ENCODE assay signal across 24 cellular contexts in genomic region chr13:73610799-73611592, GRCh38.
A peak's percentile ranks its signal among the peaks of the same experiment; 100 is the strongest.
DNase-seq lines count a peak whose midpoint lies in the region; ATAC-seq, FAIRE-seq and TF ChIP-seq lines count a peak whose summit lies in the region.
"Had no signal": no experiment of that assay in that cellular context is flagged by ENCODE, and none has a peak within 500 bp of the region (broad histone marks: within the 10 kb centered on the region; RNA-seq: fewer than 3 reads in every experiment).

No MANE protein-coding gene starts in this region.

- H3K4me3 Mint-ChIP-seq in activated CD4-positive, alpha-beta T cell treated with anti-CD3 and anti-CD28 coated beads for 36 hours: no peak overlapping the region
- H3K4me3 Mint-ChIP-seq in activated CD4-positive, alpha-beta T cell treated with anti-CD3 and anti-CD28 coated beads, Interleukin-2, amount 10 ng/mL, durations not matched to agents 7 days and 5 days: no peak overlapping the region
- H3K4me3 Mint-ChIP-seq in activated CD8-positive, alpha-beta T cell treated with anti-CD3 and anti-CD28 coated beads for 36 hours: no peak overlapping the region
- no peak overlapping the region for H3K4me3 Mint-ChIP-seq in activated CD8-positive, alpha-beta T cell treated with anti-CD3 and anti-CD28 coated beads, Interleukin-2, amount 10 ng/mL, durations not matched to agents 7 days and 5 days
- H3K4me3 Mint-ChIP-seq: dendritic cell treated with granulocyte-macrophage colony-stimulating factor and Interleukin-4, amounts not matched to agents 40 ng/mL and 50 ng/mL, for 4 days had no signal

- H3K4me1 Mint-ChIP-seq in activated CD4-positive, alpha-beta T cell treated with anti-CD3 and anti-CD28 coated beads for 36 hours: no peaks in the 10 kb centered on the region
- peaks cover 8% of the 10 kb centered on the region for H3K4me1 Mint-ChIP-seq in activated CD4-positive, alpha-beta T cell treated with anti-CD3 and anti-CD28 coated beads, Interleukin-2, amount 10 ng/mL, durations not matched to agents 7 days and 5 days
- H3K4me1 Mint-ChIP-seq in activated CD8-positive, alpha-beta T cell treated with anti-CD3 and anti-CD28 coated beads for 36 hours (ENCODE audit: low read depth): no peaks in the 10 kb centered on the region
- peaks cover 10% of the 10 kb centered on the region for H3K4me1 Mint-ChIP-seq in activated CD8-positive, alpha-beta T cell treated with anti-CD3 and anti-CD28 coated beads, Interleukin-2, amount 10 ng/mL, durations not matched to agents 7 days and 5 days (ENCODE audit: low read depth)

- intact Hi-C loops in activated CD4-positive, alpha-beta T cell treated with anti-CD3 and anti-CD28 coated beads for 36 hours (cut with DNase I, micrococcal nuclease): no loop called here
- intact Hi-C loops in activated CD8-positive, alpha-beta T cell treated with anti-CD3 and anti-CD28 coated beads for 36 hours (cut with micrococcal nuclease): no loop called here

- CTCF ChIA-PET in activated CD4-positive, alpha-beta T cell treated with anti-CD3 and anti-CD28 coated beads for 36 hours (lab: Charles Lee): no interaction called here
- CTCF ChIA-PET in activated CD4-positive, alpha-beta T cell treated with anti-CD3 and anti-CD28 coated beads, Interleukin-2, amount 10 ng/mL, durations not matched to agents 7 days and 5 days (lab: Charles Lee): no interaction called here
- CTCF ChIA-PET in activated CD8-positive, alpha-beta T cell treated with anti-CD3 and anti-CD28 coated beads for 36 hours (lab: Charles Lee): interaction anchor here (1.2 to 2.4 kb wide), 2 partner anchors 15 to 40 kb away, joined by 3 to 5 read pairs; no protein-coding TSS in a partner anchor
- CTCF ChIA-PET in activated CD8-positive, alpha-beta T cell treated with anti-CD3 and anti-CD28 coated beads, Interleukin-2, amount 10 ng/mL, durations not matched to agents 7 days and 5 days (lab: Charles Lee): interaction anchor here (0.7 to 1.2 kb wide), 2 partner anchors 10 to 11 kb away, joined by 3 to 4 read pairs; no protein-coding TSS in a partner anchor

- H3K4me3 ChIP-seq in bronchial epithelial cell (ENCODE audit: low read depth, low read length): no peak overlapping the region
- H3K4me3 ChIP-seq: BLaER1 treated with 17β-estradiol and CSF1 and Interleukin-3, amounts not matched to agents 10 nM and 100 nM; Peyer's patch; thoracic aorta had no signal

- no peaks in the 10 kb centered on the region for H3K36me3 Mint-ChIP-seq in activated CD4-positive, alpha-beta T cell treated with anti-CD3 and anti-CD28 coated beads for 36 hours (ENCODE audit: low read depth)
- no peaks in the 10 kb centered on the region for H3K36me3 Mint-ChIP-seq in activated CD4-positive, alpha-beta T cell treated with anti-CD3 and anti-CD28 coated beads, Interleukin-2, amount 10 ng/mL, durations not matched to agents 7 days and 5 days (ENCODE audit: low read depth)
- H3K36me3 Mint-ChIP-seq in activated CD8-positive, alpha-beta T cell treated with anti-CD3 and anti-CD28 coated beads for 36 hours (ENCODE audit: low read depth): no peaks in the 10 kb centered on the region
- H3K36me3 Mint-ChIP-seq in activated CD8-positive, alpha-beta T cell treated with anti-CD3 and anti-CD28 coated beads, Interleukin-2, amount 10 ng/mL, durations not matched to agents 7 days and 5 days (ENCODE audit: low read depth): no peaks in the 10 kb centered on the region
- H3K36me3 Mint-ChIP-seq: activated naive CD4-positive, alpha-beta T cell treated with anti-CD3 and anti-CD28 coated beads, Interleukin-2, amount 50 U/mL, for 72 hours had no signal

- H3K27me3 ChIP-seq in bronchial epithelial cell (ENCODE audit: control insufficient read depth, insufficient read depth, low read length): no peaks in the 10 kb centered on the region
- H3K27me3 ChIP-seq: BLaER1 treated with 17β-estradiol and CSF1 and Interleukin-3, amounts not matched to agents 10 nM and 100 nM; Peyer's patch had no signal

- no peak for DNase-seq in activated CD4-positive, alpha-beta T cell treated with anti-CD3 and anti-CD28 coated beads for 36 hours
- no peak for DNase-seq in activated CD4-positive, alpha-beta T cell treated with anti-CD3 and anti-CD28 coated beads, Interleukin-2, amount 10 ng/mL, durations not matched to agents 7 days and 5 days
- DNase-seq in HPDE6-E6E7 (ENCODE audit: extremely low spot score): peak; percentile 44
- DNase-seq in bronchial epithelial cell (ENCODE audit: low read depth): peak; percentile 86
- peak; percentile 45 for DNase-seq in mucosa of gallbladder (ENCODE audit: low spot score)
- no peak for DNase-seq in activated CD8-positive, alpha-beta T cell treated with anti-CD3 and anti-CD28 coated beads for 36 hours
- DNase-seq in activated CD8-positive, alpha-beta T cell treated with anti-CD3 and anti-CD28 coated beads, Interleukin-2, amount 10 ng/mL, durations not matched to agents 7 days and 5 days: no peak
- DNase-seq: ACHN; activated CD4-positive, CD25-positive, alpha-beta regulatory T cell treated with anti-CD3 and anti-CD28 coated beads, Interleukin-2, amount 50 U/mL, for 72 hours; central memory CD4-positive, alpha-beta T cell; COR-L47; DND-41; H7; Kasumi-1; NCI-H2081 treated with DMSO at 0.1 percent for 48 hours; nucleus accumbens; Peyer's patch had no signal

- peak; percentile 64 for ATAC-seq in activated CD4-positive, alpha-beta T cell treated with anti-CD3 and anti-CD28 coated beads for 36 hours
- ATAC-seq in GM21529 (IDR thresholded peaks at IDR 0.05; ENCODE audit: unreplicated experiment): no peak
- no peak for ATAC-seq in activated CD8-positive, alpha-beta T cell treated with anti-CD3 and anti-CD28 coated beads for 36 hours
- no peak for ATAC-seq in activated CD8-positive, alpha-beta T cell treated with anti-CD3 and anti-CD28 coated beads, Interleukin-2, amount 10 ng/mL, durations not matched to agents 7 days and 5 days

- H3K9me3 Mint-ChIP-seq in activated CD4-positive, alpha-beta T cell treated with anti-CD3 and anti-CD28 coated beads for 36 hours (ENCODE audit: low read depth): peaks cover 3% of the 10 kb centered on the region
- H3K9me3 Mint-ChIP-seq in activated CD4-positive, alpha-beta T cell treated with anti-CD3 and anti-CD28 coated beads, Interleukin-2, amount 10 ng/mL, durations not matched to agents 7 days and 5 days: peaks cover 5% of the 10 kb centered on the region
- H3K9me3 Mint-ChIP-seq in activated CD8-positive, alpha-beta T cell treated with anti-CD3 and anti-CD28 coated beads for 36 hours: peaks cover 1% of the 10 kb centered on the region
- H3K9me3 Mint-ChIP-seq in activated CD8-positive, alpha-beta T cell treated with anti-CD3 and anti-CD28 coated beads, Interleukin-2, amount 10 ng/mL, durations not matched to agents 7 days and 5 days (ENCODE audit: insufficient read depth): no peaks in the 10 kb centered on the region
- H3K9me3 Mint-ChIP-seq: dendritic cell treated with granulocyte-macrophage colony-stimulating factor and Interleukin-4, amounts not matched to agents 40 ng/mL and 50 ng/mL, for 4 days had no signal

- no peaks in the 10 kb centered on the region for H3K36me3 ChIP-seq in bronchial epithelial cell (ENCODE audit: control insufficient read depth, insufficient read depth, low read length)
- H3K36me3 ChIP-seq: BLaER1 treated with 17β-estradiol and CSF1 and Interleukin-3, amounts not matched to agents 10 nM and 100 nM; Peyer's patch; thoracic aorta had no signal

- no peak overlapping the region for H3K27ac Mint-ChIP-seq in activated CD4-positive, alpha-beta T cell treated with anti-CD3 and anti-CD28 coated beads for 36 hours
- no peak overlapping the region for H3K27ac Mint-ChIP-seq in activated CD4-positive, alpha-beta T cell treated with anti-CD3 and anti-CD28 coated beads, Interleukin-2, amount 10 ng/mL, durations not matched to agents 7 days and 5 days
- no peak overlapping the region for H3K27ac Mint-ChIP-seq in activated CD8-positive, alpha-beta T cell treated with anti-CD3 and anti-CD28 coated beads for 36 hours
- H3K27ac Mint-ChIP-seq in activated CD8-positive, alpha-beta T cell treated with anti-CD3 and anti-CD28 coated beads, Interleukin-2, amount 10 ng/mL, durations not matched to agents 7 days and 5 days: no peak overlapping the region
- H3K27ac Mint-ChIP-seq: activated naive CD4-positive, alpha-beta T cell treated with anti-CD3 and anti-CD28 coated beads, Interleukin-2, amount 50 U/mL, for 72 hours; dendritic cell treated with granulocyte-macrophage colony-stimulating factor and Interleukin-4, amounts not matched to agents 40 ng/mL and 50 ng/mL, for 4 days had no signal

- TF ChIP-seq CTCF in bronchial epithelial cell (IDR thresholded peaks at IDR 0.05; ENCODE audit: insufficient read depth, low read length, severe bottlenecking): no peak
- no peak for TF ChIP-seq CTCF in activated CD8-positive, alpha-beta T cell treated with anti-CD3 and anti-CD28 coated beads for 36 hours (IDR thresholded peaks at IDR 0.05)

- POLR2A ChIA-PET in activated CD4-positive, alpha-beta T cell treated with anti-CD3 and anti-CD28 coated beads for 36 hours (lab: Charles Lee): interaction anchor here (0.5 to 0.6 kb wide), 2 partner anchors 355 to 449 kb away, joined by 6 to 8 read pairs; no protein-coding TSS in a partner anchor
- POLR2A ChIA-PET in activated CD4-positive, alpha-beta T cell treated with anti-CD3 and anti-CD28 coated beads, Interleukin-2, amount 10 ng/mL, durations not matched to agents 7 days and 5 days (lab: Charles Lee): interaction anchor here (0.6 kb wide), 1 partner anchor 431 kb away, joined by 7 read pairs; no protein-coding TSS in a partner anchor
- POLR2A ChIA-PET in activated CD8-positive, alpha-beta T cell treated with anti-CD3 and anti-CD28 coated beads for 36 hours (lab: Charles Lee): no interaction called here
- POLR2A ChIA-PET in activated CD8-positive, alpha-beta T cell treated with anti-CD3 and anti-CD28 coated beads, Interleukin-2, amount 10 ng/mL, durations not matched to agents 7 days and 5 days (lab: Charles Lee): no interaction called here

- H3K27me3 Mint-ChIP-seq in activated CD4-positive, alpha-beta T cell treated with anti-CD3 and anti-CD28 coated beads for 36 hours: no peaks in the 10 kb centered on the region
- H3K27me3 Mint-ChIP-seq in activated CD4-positive, alpha-beta T cell treated with anti-CD3 and anti-CD28 coated beads, Interleukin-2, amount 10 ng/mL, durations not matched to agents 7 days and 5 days: peaks cover 2% of the 10 kb centered on the region
- no peaks in the 10 kb centered on the region for H3K27me3 Mint-ChIP-seq in activated CD8-positive, alpha-beta T cell treated with anti-CD3 and anti-CD28 coated beads for 36 hours
- no peaks in the 10 kb centered on the region for H3K27me3 Mint-ChIP-seq in activated CD8-positive, alpha-beta T cell treated with anti-CD3 and anti-CD28 coated beads, Interleukin-2, amount 10 ng/mL, durations not matched to agents 7 days and 5 days (ENCODE audit: low read depth)
- H3K27me3 Mint-ChIP-seq: dendritic cell treated with granulocyte-macrophage colony-stimulating factor and Interleukin-4, amounts not matched to agents 40 ng/mL and 50 ng/mL, for 4 days had no signal

- FAIRE-seq in bronchial epithelial cell (lab: Jason Lieb, UNC): no peak
- FAIRE-seq: astrocyte, GM12892 had no signal

Comparison
In these comparisons a context has a peak if more than half of its experiments do, and no peak if none do; other contexts are left out.
1. DNase-seq: peak in HPDE6-E6E7 (single experiment), bronchial epithelial cell (single experiment) and mucosa of gallbladder (single experiment); none in activated CD4-positive, alpha-beta T cell treated with anti-CD3 and anti-CD28 coated beads for 36 hours (single experiment), activated CD4-positive, alpha-beta T cell treated with anti-CD3 and anti-CD28 coated beads, Interleukin-2, amount 10 ng/mL, durations not matched to agents 7 days and 5 days (single experiment), activated CD8-positive, alpha-beta T cell treated with anti-CD3 and anti-CD28 coated beads for 36 hours (single experiment) and activated CD8-positive, alpha-beta T cell treated with anti-CD3 and anti-CD28 coated beads, Interleukin-2, amount 10 ng/mL, durations not matched to agents 7 days and 5 days (single experiment).
2. CTCF ChIA-PET loops: an anchor here in activated CD8-positive, alpha-beta T cell treated with anti-CD3 and anti-CD28 coated beads for 36 hours (1.2 to 2.4 kb wide) and activated CD8-positive, alpha-beta T cell treated with anti-CD3 and anti-CD28 coated beads, Interleukin-2, amount 10 ng/mL, durations not matched to agents 7 days and 5 days (0.7 to 1.2 kb wide); none called in activated CD4-positive, alpha-beta T cell treated with anti-CD3 and anti-CD28 coated beads for 36 hours and activated CD4-positive, alpha-beta T cell treated with anti-CD3 and anti-CD28 coated beads, Interleukin-2, amount 10 ng/mL, durations not matched to agents 7 days and 5 days.
3. POLR2A ChIA-PET loops: an anchor here in activated CD4-positive, alpha-beta T cell treated with anti-CD3 and anti-CD28 coated beads for 36 hours (0.5 to 0.6 kb wide) and activated CD4-positive, alpha-beta T cell treated with anti-CD3 and anti-CD28 coated beads, Interleukin-2, amount 10 ng/mL, durations not matched to agents 7 days and 5 days (0.6 kb wide); none called in activated CD8-positive, alpha-beta T cell treated with anti-CD3 and anti-CD28 coated beads for 36 hours and activated CD8-positive, alpha-beta T cell treated with anti-CD3 and anti-CD28 coated beads, Interleukin-2, amount 10 ng/mL, durations not matched to agents 7 days and 5 days.